ENCODE assay signal across 27 cellular contexts in genomic region chr1:54139711-54140110, GRCh38. TPM values are rescaled to one million over a fixed set of nuclear protein-coding genes. Genes with fewer than 3 reads are reported as not detected.
A peak's percentile ranks its signal among the peaks of the same experiment; 100 is the strongest.
DNase-seq lines count a peak whose midpoint lies in the region; TF ChIP-seq lines count a peak whose summit lies in the region.
"Had no signal": no experiment of that assay in that cellular context is flagged by ENCODE, and none has a peak within 500 bp of the region (broad histone marks: within the 10 kb centered on the region; RNA-seq: fewer than 3 reads in every experiment).

No MANE protein-coding gene starts in this region.

- TF ChIP-seq CTCF in GM10248 (IDR thresholded peaks at IDR 0.05; ENCODE audit: control extremely low read depth, extremely low read depth, low read depth, missing control alignments): no peak

- H3K4me1 ChIP-seq in neuronal stem cell (ENCODE audit: control insufficient read depth in 2 of 2, insufficient read depth in 1 of 2, low read depth in 1 of 2, low read length in 2 of 2) (peaks cover 24 to 25% of the 10 kb centered on the region in 2 donors), trophoblast cell (ENCODE audit: control insufficient read depth in 1 of 2, insufficient read depth in 2 of 2, low read length in 2 of 2) (peaks cover 19 to 29% of the 10 kb centered on the region in 2 experiments), GM23248 (ENCODE audit: insufficient read depth) (peaks cover 6% of the 10 kb centered on the region)
- H3K4me1 ChIP-seq: BE2C, BLaER1 had no signal

- no peak overlapping the region for H2AFZ ChIP-seq in neuronal stem cell (ENCODE audit: low read length)
- no peak overlapping the region for H2AFZ ChIP-seq in trophoblast cell (ENCODE audit: insufficient read depth, low read length, poor library complexity)
- no peak overlapping the region for H2AFZ ChIP-seq in GM23248

- POLR2A ChIA-PET in GM10248 (lab: Yijun Ruan, JAX): no interaction called here

- H2BK12ac ChIP-seq in neuronal stem cell (ENCODE audit: low read length): peak overlapping the region; percentile 50
- peak overlapping the region; percentile 25 for H2BK12ac ChIP-seq in trophoblast cell (ENCODE audit: low read length)

- H4K8ac ChIP-seq in neuronal stem cell (ENCODE audit: low read depth, low read length) (no peak overlapping the region), trophoblast cell (ENCODE audit: low read depth, low read length) (no peak overlapping the region)

- H3K18ac ChIP-seq in neuronal stem cell (ENCODE audit: low read length) (peak overlapping the region; percentile 62), trophoblast cell (ENCODE audit: low read length) (no peak overlapping the region)

- H3K4me3 ChIP-seq in neuronal stem cell (ENCODE audit: low read length in 2 of 2) (no peak overlapping the region), trophoblast cell (ENCODE audit: low read depth, low read length) (no peak overlapping the region), GM23248 (no peak overlapping the region)
- H3K4me3 ChIP-seq: BLaER1 had no signal

- no peaks in the 10 kb centered on the region for H4K20me1 ChIP-seq in GM23248 (ENCODE audit: insufficient read depth)
- H4K20me1 ChIP-seq: BLaER1 had no signal

- H3K4me2 ChIP-seq in neuronal stem cell (ENCODE audit: insufficient read depth, low read length, poor library complexity, severe bottlenecking) (no peak overlapping the region), trophoblast cell (ENCODE audit: low read length) (no peak overlapping the region), GM23248 (ENCODE audit: unreplicated experiment) (no peak overlapping the region)
- H3K4me2 ChIP-seq: BLaER1 had no signal

- peaks cover 0 to 2% of the 10 kb centered on the region in 2 donors for H3K9me3 ChIP-seq in neuronal stem cell (replicated peaks in 1 of 2; ENCODE audit: control insufficient read depth in 2 of 2, insufficient read depth in 1 of 2, low read depth in 1 of 2, low read length in 2 of 2)
- peaks cover 2% of the 10 kb centered on the region for H3K9me3 ChIP-seq in trophoblast cell (ENCODE audit: insufficient read depth, low read depth, low read length)
- no peaks in the 10 kb centered on the region for H3K9me3 ChIP-seq in GM23248 (ENCODE audit: low read depth)
- H3K9me3 ChIP-seq: BE2C, BLaER1 had no signal

- no peaks in the 10 kb centered on the region for H3F3A ChIP-seq in GM23248 (ENCODE audit: insufficient read depth)

- peak overlapping the region; percentile 37 for H2AK5ac ChIP-seq in neuronal stem cell (ENCODE audit: low read depth, low read length)
- H2AK5ac ChIP-seq in trophoblast cell (ENCODE audit: low read length): peak overlapping the region; percentile 42

- H3K9me2 ChIP-seq in GM23248 (ENCODE audit: insufficient read depth): no peaks in the 10 kb centered on the region

- H4K91ac ChIP-seq in neuronal stem cell (ENCODE audit: low read depth, low read length, poor library complexity): no peak overlapping the region
- peak overlapping the region; percentile 29 for H4K91ac ChIP-seq in trophoblast cell (ENCODE audit: low read depth, low read length)

- H3K9ac ChIP-seq in neuronal stem cell (ENCODE audit: low read depth, low read length, poor library complexity) (no peak overlapping the region), trophoblast cell (ENCODE audit: low read length) (no peak overlapping the region), GM23248 (no peak overlapping the region)
- H3K9ac ChIP-seq: BLaER1 had no signal

- CTCF ChIA-PET in GM10248 (lab: Yijun Ruan, JAX): interaction anchor here (1.0 kb wide), 1 partner anchor 11 kb away, joined by 3 read pairs; no protein-coding TSS in a partner anchor

- H3K14ac ChIP-seq in neuronal stem cell (ENCODE audit: low read length): no peak overlapping the region
- peak overlapping the region; percentile 2 for H3K14ac ChIP-seq in trophoblast cell (ENCODE audit: low read length)

- no peak overlapping the region for H3K23ac ChIP-seq in neuronal stem cell (ENCODE audit: low read depth, low read length, poor library complexity)
- no peak overlapping the region for H3K23ac ChIP-seq in trophoblast cell (ENCODE audit: low read length)

- H2BK120ac ChIP-seq in neuronal stem cell (ENCODE audit: low read depth, low read length): no peak overlapping the region
- H2BK120ac ChIP-seq in trophoblast cell (ENCODE audit: insufficient read depth, low read length, poor library complexity): peak overlapping the region; percentile 14

- in situ Hi-C loops in GM23248 (cut with MboI): no loop called here

- WGBS in neuronal stem cell (ENCODE audit: extremely low coverage in 2 of 2, insufficient read length in 2 of 2, insufficient replicate concordance in 1 of 2), 2 donors: no CpG with 5 or more reads among the region's 12 CpGs
- WGBS in trophoblast cell (ENCODE audit: extremely low coverage, insufficient coverage, insufficient read length): no CpG with 5 or more reads among the region's 12 CpGs
- WGBS in GM23248 (ENCODE audit: low coverage in 1 of 2, low lambda C conversion rate in 2 of 2, missing lambda C conversion rate in 2 of 2), 2 experiments: 90 to 94% methylated on average over 11 to 12 of the region's 12 CpGs

- H3K27me3 ChIP-seq in neuronal stem cell (ENCODE audit: control insufficient read depth in 3 of 3, insufficient read depth in 3 of 3, low read depth in 1 of 3, low read length in 3 of 3) (peaks cover 0 to 7% (median 0%) of the 10 kb centered on the region in 3 experiments), trophoblast cell (ENCODE audit: insufficient read depth, low read length) (no peaks in the 10 kb centered on the region), GM23248 (replicated peaks; ENCODE audit: insufficient read depth) (no peaks in the 10 kb centered on the region)
- H3K27me3 ChIP-seq: BE2C, BLaER1 had no signal

- DNase-seq in islet precursor cell (peak; percentile 33), neuronal stem cell (ENCODE audit: low spot score) (no peak), trophoblast cell (no peak), GM23248 (no peak), GM10248 (ENCODE audit: extremely low spot score) (no peak)
- no peak for DNase-seq in stimulated activated CD4-positive, alpha-beta T cell treated with anti-CD3 and anti-CD28 coated beads, Interleukin-12 subunit alpha, Interleukin-12 subunit beta, amount 100 ng/mL, for 4 hours
- DNase-seq: 8988T; ACHN; BE2C; C1 segment of cervical spinal cord; CD4-positive, alpha-beta memory T cell; CD4-positive, CD25-positive, alpha-beta regulatory T cell; CD8-positive, alpha-beta memory T cell; COR-L47; DMS 273 treated with DMSO at 0.1 percent for 48 hours; DMS153; DMS53; DMS79; DND-41; EL; GDM1 had no signal

- no peaks in the 10 kb centered on the region for H3K36me3 ChIP-seq in neuronal stem cell (replicated peaks in 1 of 2; ENCODE audit: control insufficient read depth in 2 of 2, insufficient read depth in 2 of 2, low read length in 2 of 2)
- H3K36me3 ChIP-seq in trophoblast cell (ENCODE audit: control insufficient read depth in 1 of 2, insufficient read depth in 2 of 2, low read length in 2 of 2): no peaks in the 10 kb centered on the region
- H3K36me3 ChIP-seq in GM23248 (ENCODE audit: low read depth): no peaks in the 10 kb centered on the region
- H3K36me3 ChIP-seq: BE2C, BLaER1 had no signal

- H3K79me1 ChIP-seq in neuronal stem cell (ENCODE audit: low read depth, low read length) (peaks cover 1% of the 10 kb centered on the region), trophoblast cell (ENCODE audit: low read length) (peaks cover 31% of the 10 kb centered on the region)

- H2BK15ac ChIP-seq in neuronal stem cell (ENCODE audit: low read length): peak overlapping the region; percentile 54

- peaks cover 11% of the 10 kb centered on the region for H3K79me2 ChIP-seq in trophoblast cell (ENCODE audit: control insufficient read depth, insufficient read depth, low read length, poor library complexity)
- no peaks in the 10 kb centered on the region for H3K79me2 ChIP-seq in GM23248 (ENCODE audit: insufficient read depth)

- H4K12ac ChIP-seq in trophoblast cell (ENCODE audit: low read depth, low read length): no peak overlapping the region

- H3K27ac ChIP-seq in neuronal stem cell (replicated peaks; ENCODE audit: low read length): no peak overlapping the region
- no peak overlapping the region for H3K27ac ChIP-seq in trophoblast cell (ENCODE audit: low read depth, low read length)
- H3K27ac ChIP-seq in GM23248: no peak overlapping the region
- H3K27ac ChIP-seq: BLaER1 had no signal

- H3K4ac ChIP-seq in neuronal stem cell (ENCODE audit: low read length) (no peak overlapping the region), trophoblast cell (ENCODE audit: low read depth, low read length) (no peak overlapping the region)

- H2BK5ac ChIP-seq in neuronal stem cell (ENCODE audit: low read length) (no peak overlapping the region), trophoblast cell (ENCODE audit: low read depth, low read length, poor library complexity) (no peak overlapping the region)

RNA-seq across cellular contexts. Expression of gene CDCP2, which starts 13.1 kb away (rescaled TPM):
- 0.03 TPM for polyA plus RNA-seq in neuronal stem cell (2013, experiment 1 of 2)
- polyA plus RNA-seq in neuronal stem cell (2013, experiment 2 of 2): 0.03 TPM
- polyA plus RNA-seq in trophoblast cell (2013): not detected in 2 replicates
- total RNA-seq in GM23248 (2014; rRNA removed; shearing (Covaris generic)): not detected in 2 replicates
- polyA plus RNA-seq in GM23248 (2016; fragmentation: Nextera tagmentation; extraction: Ambion mirVana): not detected in 2 replicates
- total RNA-seq: A673; CD8-positive, alpha-beta memory T cell; Daoy; G401 had no signal
- polyA plus RNA-seq: AG04450; CD14-positive monocyte; CD4-positive, alpha-beta memory T cell; CD4-positive, CD25-positive, alpha-beta regulatory T cell; CD8-positive, alpha-beta memory T cell had no signal
